26 cellular contexts compared by ENCODE assay signal in the genomic region with DNA sequence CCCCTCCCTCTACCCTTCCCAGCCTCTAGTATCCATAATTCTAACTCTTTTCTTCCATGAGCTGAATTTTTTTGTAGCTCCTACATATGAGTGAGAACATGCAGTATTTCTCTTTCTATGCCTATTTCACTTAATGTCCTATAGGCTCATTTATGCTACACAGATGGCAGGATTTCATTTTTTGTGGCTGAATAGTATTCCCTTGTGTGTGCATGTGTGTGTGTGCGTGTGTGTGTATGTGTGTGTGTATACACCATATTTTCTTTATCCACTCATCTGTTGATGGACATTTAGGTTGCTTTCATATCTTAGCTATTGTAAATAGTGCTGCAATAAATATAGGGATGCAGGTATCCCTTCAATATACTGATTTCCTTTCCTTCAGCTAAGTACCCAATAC.
"Had no signal": no experiment of that assay in that cellular context is flagged by ENCODE, and none has a peak within 500 bp of the region (broad histone marks: within the 10 kb centered on the region; RNA-seq: fewer than 3 reads in every experiment).

No MANE protein-coding gene starts in this region.

- H3K27me3 ChIP-seq: colonic mucosa, dorsolateral prefrontal cortex, esophagus muscularis mucosa, esophagus squamous epithelium, foreskin keratinocyte, gastrocnemius medialis, gastroesophageal sphincter, heart left ventricle, heart right ventricle, hepatocyte had no signal

- H3K27ac ChIP-seq: colonic mucosa, coronary artery, dorsolateral prefrontal cortex, epithelial cell of prostate, esophagus muscularis mucosa, esophagus squamous epithelium, foreskin keratinocyte, gastrocnemius medialis, gastroesophageal sphincter, heart left ventricle, heart right ventricle, hepatocyte had no signal

- H2AFZ ChIP-seq: hepatocyte had no signal

- H3K36me3 ChIP-seq: colonic mucosa, esophagus muscularis mucosa, esophagus squamous epithelium, gastrocnemius medialis, gastroesophageal sphincter, heart left ventricle, heart right ventricle had no signal

- H3K4me1 ChIP-seq: colonic mucosa, esophagus muscularis mucosa, esophagus squamous epithelium, gastrocnemius medialis, gastroesophageal sphincter, heart left ventricle, heart right ventricle had no signal

- H3K4me3 ChIP-seq: colonic mucosa, coronary artery, dorsolateral prefrontal cortex, esophagus muscularis mucosa, esophagus squamous epithelium, gastrocnemius medialis, gastroesophageal sphincter, heart left ventricle, heart right ventricle, hepatocyte had no signal

- FAIRE-seq: endothelial cell of umbilical vein had no signal

- DNase-seq: colonic mucosa; cortex of kidney; dermis blood vessel endothelial cell; dorsolateral prefrontal cortex; effector CD4-positive, alpha-beta T cell; effector CD8-positive, alpha-beta T cell; effector memory CD4-positive, alpha-beta T cell; effector memory CD8-positive, alpha-beta T cell; endodermal cell; erythroblast; esophagus squamous epithelium; foreskin fibroblast; foreskin keratinocyte; foreskin melanocyte; gastrocnemius medialis; glutamatergic neuron; head of caudate nucleus; heart left ventricle; heart right ventricle had no signal

- H3K79me2 ChIP-seq: hepatocyte had no signal

- H3K9me3 ChIP-seq: colonic mucosa, esophagus muscularis mucosa, esophagus squamous epithelium, gastrocnemius medialis had no signal

- H3K4me2 ChIP-seq: hepatocyte had no signal

- ATAC-seq: effector memory CD8-positive, alpha-beta T cell; esophagus mucosa; foreskin keratinocyte; gastrocnemius medialis; gastroesophageal sphincter; heart left ventricle; heart right ventricle had no signal
